ENCODE assay signal across 14 cellular contexts in genomic region chr6:150924808-150925654, GRCh38. TPM values are rescaled to one million over a fixed set of nuclear protein-coding genes. Genes with fewer than 3 reads are reported as not detected.
DNase-seq lines count a peak whose midpoint lies in the region; ATAC-seq and TF ChIP-seq lines count a peak whose summit lies in the region.
"Had no signal": no experiment of that assay in that cellular context is flagged by ENCODE, and none has a peak within 500 bp of the region (broad histone marks: within the 10 kb centered on the region; RNA-seq: fewer than 3 reads in every experiment).

No MANE protein-coding gene starts in this region.

- H3K27ac ChIP-seq in fibroblast of lung (ENCODE audit: insufficient read depth, low read length): peak overlapping the region; percentile 60
- no peak overlapping the region for H3K27ac ChIP-seq in naive thymus-derived CD4-positive, alpha-beta T cell (ENCODE audit: low read depth, low read length)

- intact Hi-C loops in naive thymus-derived CD4-positive, alpha-beta T cell (cut with micrococcal nuclease): no loop called here

- no peak overlapping the region for H3K4me3 Mint-ChIP-seq in naive thymus-derived CD4-positive, alpha-beta T cell
- H3K4me3 Mint-ChIP-seq in activated CD8-positive, alpha-beta T cell treated with anti-CD3 and anti-CD28 coated beads, Interleukin-2, amount 10 ng/mL, durations not matched to agents 7 days and 5 days: no peak overlapping the region
- H3K4me3 Mint-ChIP-seq: activated CD8-positive, alpha-beta T cell treated with anti-CD3 and anti-CD28 coated beads for 36 hours; activated naive CD8-positive, alpha-beta T cell treated with anti-CD3 and anti-CD28 coated beads, Interleukin-2, amount 50 U/mL, for 24 hours; CD8-positive, alpha-beta T cell; natural killer cell treated with Interleukin-12 subunit alpha and Interleukin-12 subunit beta and Interleukin-15 and Interleukin-18, amount 100 ng/mL, for 72 hours had no signal

- peaks cover 18% of the 10 kb centered on the region for H3K4me1 ChIP-seq in fibroblast of lung (ENCODE audit: control insufficient read depth, extremely low read depth, insufficient read depth, low read length)
- no peaks in the 10 kb centered on the region for H3K4me1 ChIP-seq in naive thymus-derived CD4-positive, alpha-beta T cell (ENCODE audit: control insufficient read depth in 2 of 2, insufficient read depth in 2 of 2, low read length in 2 of 2)

- no peaks in the 10 kb centered on the region for H4K20me1 ChIP-seq in fibroblast of lung (ENCODE audit: control insufficient read depth, extremely low read depth, insufficient read depth, low read length)

- peaks cover 4% of the 10 kb centered on the region for H3K36me3 ChIP-seq in fibroblast of lung (ENCODE audit: control insufficient read depth, insufficient read depth, low read length)
- peaks cover 0 to 3% (median 0%) of the 10 kb centered on the region in 3 experiments for H3K36me3 ChIP-seq in naive thymus-derived CD4-positive, alpha-beta T cell (ENCODE audit: control insufficient read depth in 2 of 3, insufficient read depth in 3 of 3, low read length in 3 of 3)

- H3K27ac Mint-ChIP-seq in naive thymus-derived CD4-positive, alpha-beta T cell: peak overlapping the region in 1 of 9 donors; percentile 30
- no peak overlapping the region for H3K27ac Mint-ChIP-seq in activated CD8-positive, alpha-beta T cell treated with anti-CD3 and anti-CD28 coated beads, Interleukin-2, amount 10 ng/mL, durations not matched to agents 7 days and 5 days
- H3K27ac Mint-ChIP-seq: activated CD8-positive, alpha-beta T cell treated with anti-CD3 and anti-CD28 coated beads for 36 hours; activated naive CD8-positive, alpha-beta T cell treated with anti-CD3 and anti-CD28 coated beads, Interleukin-2, amount 50 U/mL, for 24 hours; CD8-positive, alpha-beta T cell; natural killer cell treated with Interleukin-12 subunit alpha and Interleukin-12 subunit beta and Interleukin-15 and Interleukin-18, amount 100 ng/mL, for 72 hours had no signal

- peaks cover 3 to 34% (median 11%) of the 10 kb centered on the region in 5 donors for H3K36me3 Mint-ChIP-seq in naive thymus-derived CD4-positive, alpha-beta T cell
- H3K36me3 Mint-ChIP-seq in activated CD8-positive, alpha-beta T cell treated with anti-CD3 and anti-CD28 coated beads, Interleukin-2, amount 10 ng/mL, durations not matched to agents 7 days and 5 days (ENCODE audit: low read depth): peaks cover 32% of the 10 kb centered on the region

- H3K9me3 ChIP-seq in fibroblast of lung (ENCODE audit: control insufficient read depth, insufficient read depth, low read depth, low read length): no peaks in the 10 kb centered on the region
- H3K9me3 ChIP-seq in naive thymus-derived CD4-positive, alpha-beta T cell (ENCODE audit: control insufficient read depth in 2 of 3, low read length in 3 of 3): no peaks in the 10 kb centered on the region

- H3K79me2 ChIP-seq in fibroblast of lung (ENCODE audit: control insufficient read depth, insufficient read depth, low read length): no peaks in the 10 kb centered on the region

- peaks cover 0 to 4% (median 0%) of the 10 kb centered on the region in 7 donors for H3K4me1 Mint-ChIP-seq in naive thymus-derived CD4-positive, alpha-beta T cell
- no peaks in the 10 kb centered on the region for H3K4me1 Mint-ChIP-seq in activated CD8-positive, alpha-beta T cell treated with anti-CD3 and anti-CD28 coated beads, Interleukin-2, amount 10 ng/mL, durations not matched to agents 7 days and 5 days (ENCODE audit: low read depth)
- H3K4me1 Mint-ChIP-seq: activated naive CD8-positive, alpha-beta T cell treated with anti-CD3 and anti-CD28 coated beads, Interleukin-2, amount 50 U/mL, for 24 hours had no signal

- no peak overlapping the region for H3K4me2 ChIP-seq in fibroblast of lung (ENCODE audit: extremely low read depth, insufficient read depth, low read length)

- no peak overlapping the region for H3K4me3 ChIP-seq in fibroblast of lung (replicated peaks in 1 of 4; ENCODE audit: control extremely low read depth in 1 of 4, insufficient read depth in 1 of 4, low read depth in 3 of 4, low read length in 4 of 4)
- H3K4me3 ChIP-seq in naive thymus-derived CD4-positive, alpha-beta T cell (ENCODE audit: low read length): no peak overlapping the region

- H3K9ac ChIP-seq in fibroblast of lung (ENCODE audit: insufficient read depth, low read length): no peak overlapping the region

- DNase-seq in AG20443 (ENCODE audit: low spot score) (peak; percentile 66), fibroblast of lung (ENCODE audit: low read depth in 2 of 2) (peak in 1 of 2 donors; percentile 40), H4 (ENCODE audit: low spot score) (no peak), T-helper 2 cell (no peak), UCSD-AML1 (lab: John Stamatoyannopoulos, UW; ENCODE audit: unreplicated experiment) (no peak)
- DNase-seq in naive thymus-derived CD4-positive, alpha-beta T cell: no peak
- no peak for DNase-seq in activated CD8-positive, alpha-beta T cell treated with anti-CD3 and anti-CD28 coated beads, Interleukin-2, amount 10 ng/mL, durations not matched to agents 7 days and 5 days
- DNase-seq: activated CD8-positive, alpha-beta T cell treated with anti-CD3 and anti-CD28 coated beads for 36 hours; activated naive CD8-positive, alpha-beta T cell treated with anti-CD3 and anti-CD28 coated beads, Interleukin-2, amount 50 U/mL, for 24 hours; CD8-positive, alpha-beta T cell; HCEC 1CT; NCI-H1930 had no signal

- H2AFZ ChIP-seq in fibroblast of lung (ENCODE audit: low read length): no peak overlapping the region

- peak; percentile 46 for ATAC-seq in HG02642 (IDR thresholded peaks at IDR 0.05; ENCODE audit: poor library complexity, unreplicated experiment)
- ATAC-seq in naive thymus-derived CD4-positive, alpha-beta T cell: peak; percentile 47
- no peak for ATAC-seq in activated CD8-positive, alpha-beta T cell treated with anti-CD3 and anti-CD28 coated beads, Interleukin-2, amount 10 ng/mL, durations not matched to agents 7 days and 5 days
- ATAC-seq: activated CD8-positive, alpha-beta T cell treated with anti-CD3 and anti-CD28 coated beads for 36 hours; activated naive CD8-positive, alpha-beta T cell treated with anti-CD3 and anti-CD28 coated beads, Interleukin-2, amount 50 U/mL, for 24 hours; CD8-positive, alpha-beta T cell had no signal

- H3K9me3 Mint-ChIP-seq in naive thymus-derived CD4-positive, alpha-beta T cell: no peaks in the 10 kb centered on the region
- H3K9me3 Mint-ChIP-seq in activated CD8-positive, alpha-beta T cell treated with anti-CD3 and anti-CD28 coated beads, Interleukin-2, amount 10 ng/mL, durations not matched to agents 7 days and 5 days (ENCODE audit: insufficient read depth): no peaks in the 10 kb centered on the region
- H3K9me3 Mint-ChIP-seq: activated CD8-positive, alpha-beta T cell treated with anti-CD3 and anti-CD28 coated beads for 36 hours; activated naive CD8-positive, alpha-beta T cell treated with anti-CD3 and anti-CD28 coated beads, Interleukin-2, amount 50 U/mL, for 24 hours; CD8-positive, alpha-beta T cell; natural killer cell treated with Interleukin-12 subunit alpha and Interleukin-12 subunit beta and Interleukin-15 and Interleukin-18, amount 100 ng/mL, for 72 hours had no signal

- POLR2A ChIA-PET in naive thymus-derived CD4-positive, alpha-beta T cell (lab: Charles Lee): no interaction called here
- POLR2A ChIA-PET in activated CD8-positive, alpha-beta T cell treated with anti-CD3 and anti-CD28 coated beads, Interleukin-2, amount 10 ng/mL, durations not matched to agents 7 days and 5 days (lab: Charles Lee): no interaction called here

- H3K27me3 Mint-ChIP-seq in naive thymus-derived CD4-positive, alpha-beta T cell: no peaks in the 10 kb centered on the region
- no peaks in the 10 kb centered on the region for H3K27me3 Mint-ChIP-seq in activated CD8-positive, alpha-beta T cell treated with anti-CD3 and anti-CD28 coated beads, Interleukin-2, amount 10 ng/mL, durations not matched to agents 7 days and 5 days (ENCODE audit: low read depth)
- H3K27me3 Mint-ChIP-seq: activated CD8-positive, alpha-beta T cell treated with anti-CD3 and anti-CD28 coated beads for 36 hours; activated naive CD8-positive, alpha-beta T cell treated with anti-CD3 and anti-CD28 coated beads, Interleukin-2, amount 50 U/mL, for 24 hours; natural killer cell treated with Interleukin-12 subunit alpha and Interleukin-12 subunit beta and Interleukin-15 and Interleukin-18, amount 100 ng/mL, for 72 hours had no signal

- no peaks in the 10 kb centered on the region for H3K27me3 ChIP-seq in fibroblast of lung (ENCODE audit: control insufficient read depth, insufficient read depth, low read length)
- no peaks in the 10 kb centered on the region for H3K27me3 ChIP-seq in naive thymus-derived CD4-positive, alpha-beta T cell (ENCODE audit: control insufficient read depth in 2 of 2, insufficient read depth in 2 of 2, low read length in 2 of 2)

- no peak for TF ChIP-seq CTCF in fibroblast of lung (conservative IDR thresholded peaks at IDR 0.05 in 1 of 2, IDR thresholded peaks at IDR 0.05 in 1 of 2; ENCODE audit: low read depth in 1 of 2, low read length in 2 of 2)

- CTCF ChIA-PET in naive thymus-derived CD4-positive, alpha-beta T cell (lab: Charles Lee): no interaction called here
- CTCF ChIA-PET in activated CD8-positive, alpha-beta T cell treated with anti-CD3 and anti-CD28 coated beads, Interleukin-2, amount 10 ng/mL, durations not matched to agents 7 days and 5 days (lab: Charles Lee): interaction anchor here (2.1 kb wide), 1 partner anchor 33 kb away, joined by 6 read pairs; no protein-coding TSS in a partner anchor

RNA-seq across cellular contexts. Expression of gene MTHFD1L, which starts 59.5 kb away (rescaled TPM):
- total RNA-seq in fibroblast of lung: 43.4 and 48.9 TPM in 2 replicates
- polyA plus RNA-seq in fibroblast of lung: 36.1 and 51.1 TPM in 2 replicates
- polyA plus RNA-seq in fibroblast of lung (2012): 43.1 and 63.7 TPM in 2 replicates
- 14.8 and 38.7 TPM in 2 replicates for polyA minus RNA-seq in fibroblast of lung (ENCODE audit: low replicate concordance)
- 10 to 100 TPM in 2 of 5 experiments, 1 to 10 TPM in 3; 6.4 to 57.8 (median 9.3) TPM for total RNA-seq in naive thymus-derived CD4-positive, alpha-beta T cell
- 1 to 10 TPM; 5.7 to 7.8 TPM for polyA plus RNA-seq in naive thymus-derived CD4-positive, alpha-beta T cell
- total RNA-seq in H4 (2014; rRNA removed; shearing (Covaris generic)): 16.3 and 20.1 TPM in 2 replicates
- 10 to 100 TPM; 59.7 to 62.3 TPM for total RNA-seq in activated CD8-positive, alpha-beta T cell treated with anti-CD3 and anti-CD28 coated beads, Interleukin-2, amount 10 ng/mL, durations not matched to agents 7 days and 5 days
